28 cellular contexts compared by ENCODE assay signal in the genomic region with DNA sequence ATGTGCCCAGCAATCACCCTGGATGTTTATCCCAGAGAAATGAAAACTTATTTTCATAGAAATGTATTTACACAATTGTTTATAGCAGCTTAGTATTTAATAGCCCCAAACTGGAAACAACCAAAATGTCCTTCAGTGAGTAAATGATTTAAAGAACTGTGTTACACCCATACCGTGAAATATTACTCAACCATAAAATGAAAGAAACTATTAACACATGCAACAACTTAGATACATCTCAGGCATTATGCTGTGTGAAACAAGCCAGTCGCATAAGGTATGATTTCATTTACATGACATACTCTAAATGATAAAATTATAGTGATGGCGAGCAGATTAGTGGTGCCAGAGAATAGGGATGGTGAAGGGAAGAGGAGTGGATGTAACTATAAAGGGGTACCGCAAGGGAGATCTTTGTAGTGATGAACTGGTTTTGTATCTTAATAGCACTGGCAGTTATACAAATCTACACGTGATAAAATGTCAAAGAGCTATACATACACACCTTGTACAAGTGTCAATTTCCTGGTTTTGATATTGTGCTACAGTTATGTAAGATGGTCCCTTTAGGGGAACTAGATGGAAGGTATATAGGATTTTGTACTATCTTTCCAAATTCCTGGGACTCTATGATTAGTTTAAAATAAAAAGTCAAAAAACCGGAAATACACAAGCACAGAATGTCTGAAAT. TPM values are rescaled to one million over a fixed set of nuclear protein-coding genes. Genes with fewer than 3 reads are reported as not detected.
"Had no signal": no experiment of that assay in that cellular context is flagged by ENCODE, and none has a peak within 500 bp of the region (broad histone marks: within the 10 kb centered on the region; RNA-seq: fewer than 3 reads in every experiment).

No MANE protein-coding gene starts in this region.

- H3K4me3 Mint-ChIP-seq: activated CD4-positive, alpha-beta memory T cell treated with anti-CD3 and anti-CD28 coated beads for 36 hours; activated CD4-positive, alpha-beta T cell treated with anti-CD3 and anti-CD28 coated beads, Interleukin-2, amount 10 ng/mL, durations not matched to agents 24 days and 14 days; central memory CD8-positive, alpha-beta T cell; natural killer cell treated with Interleukin-12 subunit alpha and Interleukin-12 subunit beta and Interleukin-15 and Interleukin-18, amount 100 ng/mL, for 72 hours had no signal

- H3K27me3 Mint-ChIP-seq: activated CD4-positive, alpha-beta memory T cell treated with anti-CD3 and anti-CD28 coated beads for 36 hours; activated CD4-positive, alpha-beta T cell treated with anti-CD3 and anti-CD28 coated beads, Interleukin-2, amount 10 ng/mL, durations not matched to agents 24 days and 14 days; central memory CD8-positive, alpha-beta T cell; natural killer cell treated with Interleukin-12 subunit alpha and Interleukin-12 subunit beta and Interleukin-15 and Interleukin-18, amount 100 ng/mL, for 72 hours had no signal

- H3K4me1 ChIP-seq: breast epithelium, esophagus squamous epithelium, left lung, lower lobe of right lung, spleen, suprapubic skin, tibial artery, upper lobe of right lung had no signal

- DNase-seq: activated CD4-positive, alpha-beta memory T cell treated with anti-CD3 and anti-CD28 coated beads for 36 hours; activated CD4-positive, alpha-beta T cell treated with anti-CD3 and anti-CD28 coated beads, Interleukin-2, amount 10 ng/mL, durations not matched to agents 24 days and 14 days; activated CD8-positive, alpha-beta memory T cell treated with anti-CD3 and anti-CD28 coated beads, Interleukin-2, amount 50 U/mL, for 4 hours; activated gamma-delta T cell; activated naive CD4-positive, alpha-beta T cell treated with anti-CD3 and anti-CD28 coated beads, Interleukin-2, amount 50 U/mL, for 16 hours; activated T-cell treated with anti-CD3 and anti-CD28 coated beads, Interleukin-2, amount 50 U/mL, for 1 hour; amniotic stem cell; dermis blood vessel endothelial cell; effector CD8-positive, alpha-beta T cell; esophagus squamous epithelium; kidney glomerular epithelial cell; left lung; lower lobe of right lung; mesenchymal stem cell; right cardiac atrium; spleen; stimulated activated naive CD4-positive, alpha-beta T cell; T1000; tibial artery; upper lobe of right lung; WERI-Rb-1 had no signal

- H3K27me3 ChIP-seq: breast epithelium, esophagus squamous epithelium, left lung, spleen, suprapubic skin, tibial artery, upper lobe of right lung had no signal

- ATAC-seq: activated CD4-positive, CD25-positive, alpha-beta regulatory T cell treated with anti-CD3 and anti-CD28 coated beads, Interleukin-2, amount 50 U/mL, for 24 hours; left lung; lower lobe of right lung; natural killer cell treated with Interleukin-12 subunit alpha and Interleukin-12 subunit beta and Interleukin-15 and Interleukin-18, amount 100 ng/mL, for 72 hours; right cardiac atrium; upper lobe of right lung had no signal

- H3K27ac Mint-ChIP-seq: activated CD4-positive, alpha-beta memory T cell treated with anti-CD3 and anti-CD28 coated beads for 36 hours; activated CD4-positive, alpha-beta T cell treated with anti-CD3 and anti-CD28 coated beads, Interleukin-2, amount 10 ng/mL, durations not matched to agents 24 days and 14 days; natural killer cell treated with Interleukin-12 subunit alpha and Interleukin-12 subunit beta and Interleukin-15 and Interleukin-18, amount 100 ng/mL, for 72 hours had no signal

- H3K4me3 ChIP-seq: breast epithelium, esophagus squamous epithelium, left lung, lower lobe of right lung, spleen, suprapubic skin, tibial artery, upper lobe of right lung had no signal

- H3K36me3 Mint-ChIP-seq: activated CD4-positive, alpha-beta memory T cell treated with anti-CD3 and anti-CD28 coated beads for 36 hours had no signal

- H3K36me3 ChIP-seq: breast epithelium, left lung, lower lobe of right lung, spleen, suprapubic skin, tibial artery, upper lobe of right lung, WERI-Rb-1 had no signal

- FAIRE-seq: endometrium had no signal

- H3K9me3 Mint-ChIP-seq: activated CD4-positive, alpha-beta memory T cell treated with anti-CD3 and anti-CD28 coated beads for 36 hours; activated CD4-positive, alpha-beta T cell treated with anti-CD3 and anti-CD28 coated beads, Interleukin-2, amount 10 ng/mL, durations not matched to agents 24 days and 14 days had no signal

- H3K9me3 ChIP-seq: breast epithelium, esophagus squamous epithelium, lower lobe of right lung, suprapubic skin, tibial artery, upper lobe of right lung had no signal

- H3K27ac ChIP-seq: breast epithelium, epithelial cell of prostate, esophagus squamous epithelium, left lung, lower lobe of right lung, spleen, suprapubic skin, tibial artery, upper lobe of right lung, WERI-Rb-1 had no signal

- H3K4me1 Mint-ChIP-seq: activated CD4-positive, alpha-beta T cell treated with anti-CD3 and anti-CD28 coated beads, Interleukin-2, amount 10 ng/mL, durations not matched to agents 24 days and 14 days; central memory CD8-positive, alpha-beta T cell had no signal

RNA-seq across cellular contexts. Expression of gene MACC1, which starts 40.5 kb away (rescaled TPM):
- total RNA-seq: activated CD4-positive, alpha-beta T cell treated with anti-CD3 and anti-CD28 coated beads, Interleukin-2, amount 10 ng/mL, durations not matched to agents 24 days and 14 days had no signal
